Comparison of ENCODE assay signal across 8 cellular contexts in the genomic region with DNA sequence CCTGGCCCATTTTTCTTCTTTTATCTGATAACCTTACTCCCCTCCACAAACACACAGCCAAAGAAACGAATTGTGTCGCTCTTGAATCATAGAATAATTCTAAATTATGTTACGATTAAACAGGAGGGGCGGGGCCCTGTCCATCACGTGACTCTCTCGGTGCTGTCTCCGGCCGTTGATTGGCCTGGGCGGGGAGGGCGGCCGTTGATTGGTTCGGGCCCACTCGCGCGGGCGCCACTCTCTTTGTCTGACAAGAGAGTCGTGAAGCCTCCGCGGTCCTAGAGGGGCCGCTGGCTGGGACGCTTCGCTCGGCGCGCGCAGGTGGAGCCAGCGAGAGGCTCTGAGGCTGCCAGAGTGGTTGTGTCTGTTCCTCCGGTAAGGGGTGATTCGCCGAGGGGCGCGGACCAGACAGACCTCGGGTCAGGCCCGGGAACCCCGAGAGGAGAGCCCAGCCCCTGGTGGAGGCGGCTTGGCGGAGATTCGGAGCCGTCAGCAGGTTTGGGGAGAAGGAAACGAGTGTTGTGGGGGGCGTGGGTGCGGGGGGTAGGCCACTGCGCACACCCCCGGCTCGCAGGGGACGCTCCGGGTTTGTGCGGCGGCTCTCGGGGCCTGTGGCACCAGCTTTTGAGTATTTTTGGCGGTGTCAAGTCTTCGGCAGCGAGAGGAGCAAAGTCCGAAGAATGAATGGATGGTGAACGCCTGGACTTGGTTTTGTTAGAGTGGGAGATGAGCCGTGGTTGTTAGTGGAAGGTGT. TPM values are rescaled to one million over a fixed set of nuclear protein-coding genes. Genes with fewer than 3 reads are reported as not detected.
A peak's percentile ranks its signal among the peaks of the same experiment; 100 is the strongest.
DNase-seq lines count a peak whose midpoint lies in the region; ATAC-seq, FAIRE-seq and TF ChIP-seq lines count a peak whose summit lies in the region.

A gene (plus strand): TSS at position 330 of the 754 bp plus-strand sequence. CDS start 3,567 bp downstream, outside the sequence.

- peak within 1 kb of the TSS; percentile 85 for H3K9ac ChIP-seq in HUES64 (ENCODE audit: low read depth, low read length)
- peak within 1 kb of the TSS; percentile 90 for H3K9ac ChIP-seq in OCI-LY1 (ENCODE audit: low read length)

- H2AFZ ChIP-seq in OCI-LY1 (ENCODE audit: low read length): 0 out of 2 replicates have a peak within 1 kb of the TSS, but pooled peaks have one; percentile 17

- H3K4me3 ChIP-seq in HUES64 (ENCODE audit: low read length): peak within 1 kb of the TSS; percentile 97
- peak within 1 kb of the TSS; percentile 88 for H3K4me3 ChIP-seq in OCI-LY1 (ENCODE audit: low read depth, low read length, poor library complexity, severe bottlenecking)
- peak within 1 kb of the TSS; percentile 100 for H3K4me3 ChIP-seq in mesodermal cell (ENCODE audit: extremely low read depth, insufficient read depth, low read length, poor library complexity, severe bottlenecking)

- H3K4me2 ChIP-seq in OCI-LY1 (ENCODE audit: low read length): peak within 1 kb of the TSS; percentile 70

- 1% methylated on average over 56 of the region's 56 CpGs for WGBS in HUES64
- 0% methylated on average over 30 to 47 of the region's 56 CpGs for WGBS in mesodermal cell (ENCODE audit: insufficient coverage in 2 of 2), 2 experiments

- peak within 1 kb of the TSS; percentile 93 for H3K27ac Mint-ChIP-seq in Calu3 (ENCODE audit: unreplicated experiment)

- no peaks in the 10 kb centered on the region for H3K27me3 ChIP-seq in HUES64 (ENCODE audit: insufficient read depth, low read length)
- H3K27me3 ChIP-seq in OCI-LY1 (ENCODE audit: insufficient read depth, low read length): no peaks in the 10 kb centered on the region

- H3K79me2 ChIP-seq in OCI-LY1 (ENCODE audit: insufficient read depth, low read length): peaks cover 36% of the 10 kb centered on the region

- H3K36me3 Mint-ChIP-seq in Calu3 (ENCODE audit: insufficient read depth, unreplicated experiment): peaks cover 25% of the 10 kb centered on the region

- H3K36me3 ChIP-seq in HUES64 (ENCODE audit: insufficient read depth, low read length): peaks cover 12% of the 10 kb centered on the region
- H3K36me3 ChIP-seq in OCI-LY1 (ENCODE audit: insufficient read depth, low read length): peaks cover 15% of the 10 kb centered on the region
- H3K36me3 ChIP-seq in mesodermal cell (ENCODE audit: control insufficient read depth, insufficient read depth, low read length): peaks cover 20% of the 10 kb centered on the region

- H3K27me3 Mint-ChIP-seq in Calu3 (ENCODE audit: unreplicated experiment): no peaks in the 10 kb centered on the region

- no TSS peak for BruUV-seq in Calu3 (replicated peaks; lab: Mats Ljungman, UMichigan)

- H3K9me3 Mint-ChIP-seq in Calu3 (ENCODE audit: low read depth, unreplicated experiment): no peaks in the 10 kb centered on the region

- intact Hi-C loops in Calu3 (cut with micrococcal nuclease; ENCODE audit: unreplicated experiment): no loop called here

- peak; percentile 99 for FAIRE-seq in endometrium (lab: Jason Lieb, UNC)

- H4K20me1 ChIP-seq in OCI-LY1 (ENCODE audit: insufficient read depth, low read length): no peaks in the 10 kb centered on the region

- H3K9me3 ChIP-seq in HUES64 (ENCODE audit: insufficient read depth, low read depth, low read length) (no peaks in the 10 kb centered on the region), OCI-LY1 (ENCODE audit: low read length) (no peaks in the 10 kb centered on the region), mesodermal cell (ENCODE audit: control insufficient read depth, low read length) (no peaks in the 10 kb centered on the region)

- no peaks in the 10 kb centered on the region for H3K4me1 Mint-ChIP-seq in Calu3 (ENCODE audit: low read depth, unreplicated experiment)

- H3K27ac ChIP-seq in HUES64 (ENCODE audit: low read depth, low read length) (peak within 1 kb of the TSS; percentile 88), OCI-LY1 (ENCODE audit: low read depth, low read length, poor library complexity, severe bottlenecking) (peak within 1 kb of the TSS; percentile 95), mesodermal cell (ENCODE audit: low read depth, low read length, severe bottlenecking) (peak within 1 kb of the TSS; percentile 82)

- peak; percentile 93 for ATAC-seq in GM21447 (IDR thresholded peaks at IDR 0.05; ENCODE audit: unreplicated experiment)

- no peaks in the 10 kb centered on the region for H3K9me2 ChIP-seq in OCI-LY1 (ENCODE audit: low read depth, low read length)

- H3F3A ChIP-seq in OCI-LY1 (ENCODE audit: insufficient read depth, low read length): no peaks in the 10 kb centered on the region

- peak within 1 kb of the TSS; percentile 100 for H3K4me3 Mint-ChIP-seq in Calu3 (ENCODE audit: low read depth, unreplicated experiment)

- DNase-seq in Calu3: peak; percentile 94
- DNase-seq in activated CD8-positive, alpha-beta memory T cell treated with anti-CD3 and anti-CD28 coated beads, Interleukin-2, amount 50 U/mL, for 4 hours: peak; percentile 98
- DNase-seq in stimulated activated CD8-positive, alpha-beta memory T cell treated with anti-CD3 and anti-CD28 coated beads, Interleukin-15, amount 100 ng/mL, for 4 hours (ENCODE audit: low read depth in 2 of 2): peak; percentile 96

- CTCF ChIA-PET in Calu3 (lab: Charles Lee): interaction anchor here (1.3 kb wide), 1 partner anchor 143 kb away, joined by 3 read pairs; no protein-coding TSS in a partner anchor

- no peak for TF ChIP-seq CTCF in Calu3 (IDR thresholded peaks at IDR 0.05; ENCODE audit: unreplicated experiment)
- TF ChIP-seq CTCF in OCI-LY1 (IDR thresholded peaks at IDR 0.05; ENCODE audit: low read length): no peak

- H3K4me1 ChIP-seq in HUES64 (ENCODE audit: insufficient read depth, low read length) (no peaks in the 10 kb centered on the region), OCI-LY1 (ENCODE audit: insufficient read depth, low read length, severe bottlenecking) (peaks cover 38% of the 10 kb centered on the region), mesodermal cell (ENCODE audit: control insufficient read depth, insufficient read depth, low read length, poor library complexity, severe bottlenecking) (no peaks in the 10 kb centered on the region)

RNA-seq across cellular contexts. Expression of the gene that starts here (rescaled TPM):
- 17.2 and 18.9 TPM in 2 replicates for total RNA-seq in Calu3 (2022)
- 7.8 TPM for polyA plus RNA-seq in HUES64 (2013, experiment 1 of 2)
- 7.4 TPM for polyA plus RNA-seq in HUES64 (2013, experiment 2 of 2)
- 8.5 TPM for polyA plus RNA-seq in mesodermal cell (2013, experiment 1 of 2)
- 7.0 TPM for polyA plus RNA-seq in mesodermal cell (2013, experiment 2 of 2)

Comparison
In these comparisons a context has a peak if more than half of its experiments do, and no peak if none do; other contexts are left out.
1. Peak in every context shown above with its lines: DNase-seq, ATAC-seq, H3K4me3 ChIP-seq and H3K27ac ChIP-seq.